20 cellular contexts compared by ENCODE assay signal in genomic region chr9:15972760-15973159, GRCh38.
"Had no signal": no experiment of that assay in that cellular context is flagged by ENCODE, and none has a peak within 500 bp of the region (broad histone marks: within the 10 kb centered on the region; RNA-seq: fewer than 3 reads in every experiment).

No MANE protein-coding gene starts in this region.

- H3K27ac ChIP-seq: coronary artery, gastrocnemius medialis, ovary, psoas muscle, thoracic aorta, tibial nerve, upper lobe of right lung, uterus had no signal

- H3K4me3 ChIP-seq: coronary artery, gastrocnemius medialis, ovary, psoas muscle, thoracic aorta, tibial nerve, upper lobe of right lung, uterus had no signal

- H3K9me3 ChIP-seq: gastrocnemius medialis, ovary, psoas muscle, thoracic aorta, tibial nerve, upper lobe of right lung, uterus had no signal

- ATAC-seq: effector memory CD8-positive, alpha-beta T cell; gastrocnemius medialis; left lobe of liver; natural killer cell; psoas muscle; right cardiac atrium; stimulated activated naive B cell treated with anti-CD40 and anti-IgM and Interleukin-4, amounts not matched to agents 10 μg/mL and 1 μg/mL and 100 μg/mL, for 72 hours; upper lobe of right lung had no signal

- H3K27me3 Mint-ChIP-seq: effector memory CD8-positive, alpha-beta T cell; stimulated activated naive B cell treated with anti-CD40 and anti-IgM and Interleukin-4, amounts not matched to agents 10 μg/mL and 1 μg/mL and 100 μg/mL, for 72 hours; stimulated activated naive CD8-positive, alpha-beta T cell treated with anti-CD3 and anti-CD28 coated beads, Interleukin-15, Interleukin-2, amounts not matched to agents 100 ng/mL and 50 ng/mL, for 24 hours had no signal

- H3K27ac Mint-ChIP-seq: effector memory CD8-positive, alpha-beta T cell; natural killer cell; stimulated activated naive B cell treated with anti-CD40 and anti-IgM and Interleukin-4, amounts not matched to agents 10 μg/mL and 1 μg/mL and 100 μg/mL, for 72 hours; stimulated activated naive CD8-positive, alpha-beta T cell treated with anti-CD3 and anti-CD28 coated beads, Interleukin-15, Interleukin-2, amounts not matched to agents 100 ng/mL and 50 ng/mL, for 24 hours had no signal

- H3K9me3 Mint-ChIP-seq: natural killer cell; stimulated activated naive B cell treated with anti-CD40 and anti-IgM and Interleukin-4, amounts not matched to agents 10 μg/mL and 1 μg/mL and 100 μg/mL, for 72 hours; stimulated activated naive CD8-positive, alpha-beta T cell treated with anti-CD3 and anti-CD28 coated beads, Interleukin-15, Interleukin-2, amounts not matched to agents 100 ng/mL and 50 ng/mL, for 24 hours had no signal

- DNase-seq: effector memory CD8-positive, alpha-beta T cell; gastrocnemius medialis; head of caudate nucleus; kidney; natural killer cell; nucleus accumbens; ovary; psoas muscle; right cardiac atrium; small intestine; stimulated activated CD4-positive, alpha-beta T cell treated with anti-CD3 and anti-CD28 coated beads, Interleukin-15, amount 100 ng/mL, for 24 hours; stimulated activated CD4-positive, alpha-beta T cell treated with anti-CD3 and anti-CD28 coated beads, Interleukin-2, amount 100 ng/mL, for 48 hours; stimulated activated naive B cell treated with anti-CD40 and anti-IgM and Interleukin-4, amounts not matched to agents 10 μg/mL and 1 μg/mL and 100 μg/mL, for 72 hours; upper lobe of right lung; uterus had no signal

- H3K4me1 Mint-ChIP-seq: stimulated activated naive B cell treated with anti-CD40 and anti-IgM and Interleukin-4, amounts not matched to agents 10 μg/mL and 1 μg/mL and 100 μg/mL, for 72 hours had no signal

- H3K27me3 ChIP-seq: gastrocnemius medialis, ovary, tibial nerve, upper lobe of right lung, uterus had no signal

- H3K4me1 ChIP-seq: gastrocnemius medialis, psoas muscle, tibial nerve, upper lobe of right lung, uterus had no signal

- H3K36me3 Mint-ChIP-seq: natural killer cell; stimulated activated naive B cell treated with anti-CD40 and anti-IgM and Interleukin-4, amounts not matched to agents 10 μg/mL and 1 μg/mL and 100 μg/mL, for 72 hours had no signal

- H3K4me3 Mint-ChIP-seq: effector memory CD8-positive, alpha-beta T cell; natural killer cell; stimulated activated naive B cell treated with anti-CD40 and anti-IgM and Interleukin-4, amounts not matched to agents 10 μg/mL and 1 μg/mL and 100 μg/mL, for 72 hours; stimulated activated naive CD8-positive, alpha-beta T cell treated with anti-CD3 and anti-CD28 coated beads, Interleukin-15, Interleukin-2, amounts not matched to agents 100 ng/mL and 50 ng/mL, for 24 hours had no signal

- H3K36me3 ChIP-seq: gastrocnemius medialis, ovary, thoracic aorta, tibial nerve, upper lobe of right lung, uterus had no signal
